ENCODE assay signal across 17 cellular contexts in genomic region chr22:49689255-49689770, GRCh38.
DNase-seq lines count a peak whose midpoint lies in the region; ATAC-seq and TF ChIP-seq lines count a peak whose summit lies in the region.
"Had no signal": no experiment of that assay in that cellular context is flagged by ENCODE, and none has a peak within 500 bp of the region (broad histone marks: within the 10 kb centered on the region; RNA-seq: fewer than 3 reads in every experiment).

No MANE protein-coding gene starts in this region.

- H4K5ac ChIP-seq in H9 (ENCODE audit: insufficient read length, low read depth, low read length): no peak overlapping the region

- no peaks in the 10 kb centered on the region for H3K79me1 ChIP-seq in H9 (ENCODE audit: insufficient read depth, low read depth, low read length, poor library complexity, severe bottlenecking)

- no peak overlapping the region for H4K8ac ChIP-seq in H9 (replicated peaks; ENCODE audit: insufficient read length, low read depth, low read length)

- H3K27me3 ChIP-seq in H9 (ENCODE audit: insufficient read depth, low read length): no peaks in the 10 kb centered on the region

- no peak for ATAC-seq in activated T-cell treated with anti-CD3 and anti-CD28 coated beads, Interleukin-2, amount 50 U/mL, for 72 hours (replicated peaks in 1 of 2)
- ATAC-seq: GM23338, HCT116 had no signal

- no peak overlapping the region for H2BK20ac ChIP-seq in H9 (ENCODE audit: low read depth, low read length, poor library complexity, severe bottlenecking)

- peak; percentile 57 for DNase-seq in activated effector memory CD4-positive, alpha-beta T cell treated with anti-CD3 and anti-CD28 coated beads, Interleukin-2, amount 50 U/mL, for 16 hours
- DNase-seq in activated effector memory CD4-positive, alpha-beta T cell treated with Interleukin-2 at 50 U/mL for 16 hours: no peak
- DNase-seq in H9: peak; percentile 15
- DNase-seq in neural crest cell (ENCODE audit: low read depth, low spot score): no peak
- peak; percentile 51 for DNase-seq in type B pancreatic cell (ENCODE audit: extremely low spot score, unreplicated experiment)
- no peak for DNase-seq in activated CD4-positive, alpha-beta T cell treated with anti-CD3 and anti-CD28 coated beads for 48 hours
- no peak for DNase-seq in caudate nucleus (lab: John Stamatoyannopoulos, UW)
- DNase-seq in activated T-cell treated with anti-CD3 and anti-CD28 coated beads, Interleukin-2, amount 50 U/mL, for 72 hours: no peak
- DNase-seq: 8988T; C1 segment of cervical spinal cord; CD4-positive, CD25-positive, alpha-beta regulatory T cell; CD8-positive, alpha-beta memory T cell; COR-L47; HFFc6 had no signal

- H3K27ac ChIP-seq in H9 (ENCODE audit: insufficient read length, low read depth, low read length) (no peak overlapping the region), caudate nucleus (ENCODE audit: low read depth, low read length) (no peak overlapping the region)
- H3K27ac ChIP-seq: HL-60 had no signal

- H3K36me3 Mint-ChIP-seq in H9 (ENCODE audit: insufficient read depth in 1 of 3, low read depth in 3 of 3): peaks cover 0 to 18% (median 0%) of the 10 kb centered on the region in 3 experiments; a peak in 4 of 7 replicates
- H3K36me3 Mint-ChIP-seq in neural crest cell (ENCODE audit: low read depth): peaks cover 5% of the 10 kb centered on the region
- H3K36me3 Mint-ChIP-seq in type B pancreatic cell: no peaks in the 10 kb centered on the region
- no peaks in the 10 kb centered on the region for H3K36me3 Mint-ChIP-seq in activated T-cell treated with anti-CD3 and anti-CD28 coated beads, Interleukin-2, amount 50 U/mL, for 72 hours (ENCODE audit: insufficient read depth in 2 of 2)
- H3K36me3 Mint-ChIP-seq: CD4-positive, CD25-positive, alpha-beta regulatory T cell; CD8-positive, alpha-beta memory T cell had no signal

- H3K27ac Mint-ChIP-seq in H9 (peak overlapping the region in 2 of 3 experiments; percentile 39 to 67; a peak in 3 of 7 replicates), neural crest cell (ENCODE audit: unreplicated experiment) (peak overlapping the region; percentile 85), type B pancreatic cell (no peak overlapping the region)
- H3K27ac Mint-ChIP-seq in activated T-cell treated with anti-CD3 and anti-CD28 coated beads, Interleukin-2, amount 50 U/mL, for 72 hours: no peak overlapping the region
- H3K27ac Mint-ChIP-seq: CD4-positive, CD25-positive, alpha-beta regulatory T cell; GM23338; HFFc6 had no signal

- TF ChIP-seq CTCF in H9 (conservative IDR thresholded peaks at IDR 0.05) (no peak), neural crest cell (conservative IDR thresholded peaks at IDR 0.05) (no peak), type B pancreatic cell (conservative IDR thresholded peaks at IDR 0.05) (no peak)

- H2BK15ac ChIP-seq in H9 (ENCODE audit: low read depth, low read length): no peak overlapping the region

- H3K4me1 Mint-ChIP-seq in H9: no peaks in the 10 kb centered on the region
- no peaks in the 10 kb centered on the region for H3K4me1 Mint-ChIP-seq in neural crest cell
- no peaks in the 10 kb centered on the region for H3K4me1 Mint-ChIP-seq in type B pancreatic cell (ENCODE audit: unreplicated experiment)
- no peaks in the 10 kb centered on the region for H3K4me1 Mint-ChIP-seq in activated T-cell treated with anti-CD3 and anti-CD28 coated beads, Interleukin-2, amount 50 U/mL, for 72 hours (ENCODE audit: low read depth)
- H3K4me1 Mint-ChIP-seq: CD8-positive, alpha-beta memory T cell; GM23338 had no signal

- H2BK120ac ChIP-seq in H9 (ENCODE audit: low read depth, low read length, poor library complexity, severe bottlenecking): no peak overlapping the region

- H2AK5ac ChIP-seq in H9 (ENCODE audit: insufficient read length, low read length): no peak overlapping the region

- H3T11ph ChIP-seq in H9 (ENCODE audit: low read length): no peak overlapping the region

- H3K4ac ChIP-seq in H9 (ENCODE audit: low read depth, low read length): no peak overlapping the region

- H3K18ac ChIP-seq in H9 (ENCODE audit: insufficient read length, low read depth, low read length): no peak overlapping the region

- H3K4me1 ChIP-seq in H9 (ENCODE audit: insufficient read depth, low read length): no peaks in the 10 kb centered on the region

- H3K9ac ChIP-seq in H9 (ENCODE audit: extremely low read depth, insufficient read length, low read length): no peak overlapping the region

- H2BK12ac ChIP-seq in H9 (ENCODE audit: insufficient read length, low read depth, low read length): no peak overlapping the region

- H3K27me3 Mint-ChIP-seq in H9 (ENCODE audit: low read depth) (peaks cover 7% of the 10 kb centered on the region), neural crest cell (ENCODE audit: low read depth) (peaks cover 9% of the 10 kb centered on the region), type B pancreatic cell (peaks cover 17% of the 10 kb centered on the region)
- H3K27me3 Mint-ChIP-seq in activated T-cell treated with anti-CD3 and anti-CD28 coated beads, Interleukin-2, amount 50 U/mL, for 72 hours (ENCODE audit: low read depth): no peaks in the 10 kb centered on the region
- H3K27me3 Mint-ChIP-seq: CD4-positive, CD25-positive, alpha-beta regulatory T cell had no signal

- no peak overlapping the region for H3K56ac ChIP-seq in H9 (ENCODE audit: insufficient read length, low read depth, low read length)

- H2BK5ac ChIP-seq in H9 (ENCODE audit: insufficient read length, low read length): no peak overlapping the region

- WGBS in H9 (ENCODE audit: extremely low coverage, insufficient read length, low lambda C conversion rate): no CpG with 5 or more reads among the region's 5 CpGs

- no peaks in the 10 kb centered on the region for H3K23me2 ChIP-seq in H9 (ENCODE audit: insufficient read length, low read depth, low read length, poor library complexity, severe bottlenecking)

- no peaks in the 10 kb centered on the region for H4K20me1 ChIP-seq in H9 (ENCODE audit: control insufficient read depth, insufficient read depth, insufficient read length)

- H4K91ac ChIP-seq in H9 (ENCODE audit: insufficient read length, low read depth, low read length): no peak overlapping the region

- no peak overlapping the region for H3K14ac ChIP-seq in H9 (ENCODE audit: insufficient read depth, low read length)

- no peak overlapping the region for H3K4me3 Mint-ChIP-seq in H9
- H3K4me3 Mint-ChIP-seq in neural crest cell: no peak overlapping the region
- no peak overlapping the region for H3K4me3 Mint-ChIP-seq in type B pancreatic cell
- no peak overlapping the region for H3K4me3 Mint-ChIP-seq in activated T-cell treated with anti-CD3 and anti-CD28 coated beads, Interleukin-2, amount 50 U/mL, for 72 hours
- H3K4me3 Mint-ChIP-seq: CD4-positive, CD25-positive, alpha-beta regulatory T cell; CD8-positive, alpha-beta memory T cell; GM23338; HFFc6 had no signal

- H3K9me3 Mint-ChIP-seq in H9 (peaks cover 22 to 24% of the 10 kb centered on the region in 2 experiments), neural crest cell (peaks cover 9% of the 10 kb centered on the region), type B pancreatic cell (no peaks in the 10 kb centered on the region)
- H3K9me3 Mint-ChIP-seq in activated T-cell treated with anti-CD3 and anti-CD28 coated beads, Interleukin-2, amount 50 U/mL, for 72 hours: no peaks in the 10 kb centered on the region

- H3K9me3 ChIP-seq in H9 (ENCODE audit: control insufficient read depth, low read depth, low read length): peaks cover 8% of the 10 kb centered on the region

- H2AFZ ChIP-seq in H9 (ENCODE audit: low read length): no peak overlapping the region
- H2AFZ ChIP-seq: GM23338 had no signal

- H3K4me2 ChIP-seq in H9 (ENCODE audit: insufficient read depth, insufficient read length, low read length): no peak overlapping the region
- H3K4me2 ChIP-seq: GM23338 had no signal

- H3K79me2 ChIP-seq in H9 (ENCODE audit: insufficient read depth, low read length): no peaks in the 10 kb centered on the region

- H3K23ac ChIP-seq in H9 (ENCODE audit: insufficient read length, low read depth, low read length): no peak overlapping the region

Comparison
In these comparisons a context has a peak if more than half of its experiments do, and no peak if none do; other contexts are left out.
1. DNase-seq: peak in activated effector memory CD4-positive, alpha-beta T cell treated with anti-CD3 and anti-CD28 coated beads, Interleukin-2, amount 50 U/mL, for 16 hours (single experiment), H9 (single experiment) and type B pancreatic cell (single experiment); none in activated effector memory CD4-positive, alpha-beta T cell treated with Interleukin-2 at 50 U/mL for 16 hours (single experiment), neural crest cell (single experiment), activated CD4-positive, alpha-beta T cell treated with anti-CD3 and anti-CD28 coated beads for 48 hours (single experiment), caudate nucleus (0 of 61) and activated T-cell treated with anti-CD3 and anti-CD28 coated beads, Interleukin-2, amount 50 U/mL, for 72 hours (0 of 2).
2. H3K27ac Mint-ChIP-seq: peak in H9 (2 of 3) and neural crest cell (single experiment); none in type B pancreatic cell (single experiment) and activated T-cell treated with anti-CD3 and anti-CD28 coated beads, Interleukin-2, amount 50 U/mL, for 72 hours (single experiment).